In the genomic region with DNA sequence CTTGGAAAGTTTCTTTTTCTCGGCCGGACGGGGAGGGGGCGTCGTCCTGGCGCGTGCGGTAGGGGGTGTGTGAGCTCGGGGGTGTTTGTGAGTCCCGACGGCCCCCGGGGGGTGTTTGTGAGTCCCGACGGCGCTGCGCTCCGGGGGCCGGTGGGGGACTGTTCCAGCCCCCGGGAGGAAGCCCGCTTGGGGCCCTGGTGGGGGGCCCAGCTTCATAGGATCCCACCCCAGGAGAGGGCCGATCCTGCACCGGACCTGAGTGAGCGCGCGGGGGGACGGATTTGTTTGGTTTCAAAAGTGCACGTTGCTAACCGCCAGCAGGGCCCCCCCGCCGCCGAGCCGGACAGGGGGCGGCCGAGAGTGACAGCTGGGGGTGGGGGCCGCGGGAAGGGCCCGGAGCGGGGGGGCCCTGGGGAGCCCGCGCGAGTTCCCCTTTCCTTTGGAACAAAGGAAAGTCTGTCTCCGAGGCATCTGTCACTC, we compare ENCODE assay signal across 8 cellular contexts. TPM values are rescaled to one million over a fixed set of nuclear protein-coding genes. Genes with fewer than 3 reads are reported as not detected.
DNase-seq lines count a peak whose midpoint lies in the region; ATAC-seq and TF ChIP-seq lines count a peak whose summit lies in the region.

No MANE protein-coding gene starts in this region.

- H3K9me3 ChIP-seq in OCI-LY1 (ENCODE audit: low read length) = no peaks in the 10 kb centered on the region
- H3K9me3 ChIP-seq in ascending aorta = no peaks in the 10 kb centered on the region
- H3K9me3 ChIP-seq in iPS DF 6.9 (ENCODE audit: control insufficient read depth, insufficient read depth, low read length) = no peaks in the 10 kb centered on the region
- no peaks in the 10 kb centered on the region for H3K9me3 ChIP-seq in skeletal muscle satellite cell (replicated peaks; ENCODE audit: low read length)

- DNase-seq in activated T-cell treated with anti-CD3 and anti-CD28 coated beads for 1 hour (ENCODE audit: low read depth) (peak; percentile 25), ascending aorta (ENCODE audit: low spot score in 2 of 2) (peak in 1 of 2 donors; percentile 70), iPS DF 6.9 (ENCODE audit: low read depth, low spot score) (no peak)
- DNase-seq in activated T-cell treated with anti-CD3 and anti-CD28 coated beads, Interleukin-2, amount 50 U/mL, for 1 hour = no peak
- no peak for DNase-seq in activated CD4-positive, CD25-positive, alpha-beta regulatory T cell treated with anti-CD3 and anti-CD28 coated beads, Interleukin-2, amount 50 U/mL, for 72 hours

- H3K36me3 ChIP-seq in OCI-LY1 (ENCODE audit: insufficient read depth, low read length) (peaks cover 18% of the 10 kb centered on the region), ascending aorta (no peaks in the 10 kb centered on the region), iPS DF 6.9 (ENCODE audit: control insufficient read depth, insufficient read depth, low read length) (peaks cover 4% of the 10 kb centered on the region; the same call in 1 of the 2 replicates), skeletal muscle satellite cell (ENCODE audit: insufficient read depth, low read length) (peaks cover 5% of the 10 kb centered on the region)

- H4K20me1 ChIP-seq in OCI-LY1 (ENCODE audit: insufficient read depth, low read length) = no peaks in the 10 kb centered on the region

- H3K9ac ChIP-seq in OCI-LY1 (ENCODE audit: low read length) (peak overlapping the region; percentile 93), skeletal muscle satellite cell (ENCODE audit: low read depth, low read length) (peak overlapping the region; percentile 82)

- peaks cover 23% of the 10 kb centered on the region for H3K4me1 ChIP-seq in OCI-LY1 (ENCODE audit: insufficient read depth, low read length, severe bottlenecking)
- H3K4me1 ChIP-seq in ascending aorta = peaks cover 0 to 20% of the 10 kb centered on the region in 2 donors
- H3K4me1 ChIP-seq in iPS DF 6.9 (ENCODE audit: control insufficient read depth, insufficient read depth, low read length) = peaks cover 2% of the 10 kb centered on the region
- peaks cover 31% of the 10 kb centered on the region for H3K4me1 ChIP-seq in skeletal muscle satellite cell (ENCODE audit: control insufficient read depth, insufficient read depth, low read length)

- H3K79me2 ChIP-seq in OCI-LY1 (ENCODE audit: insufficient read depth, low read length) = peaks cover 27% of the 10 kb centered on the region

- no peak for ATAC-seq in activated CD4-positive, CD25-positive, alpha-beta regulatory T cell treated with anti-CD3 and anti-CD28 coated beads, Interleukin-2, amount 50 U/mL, for 24 hours

- intact Hi-C loops in ascending aorta (cut with DNase I) = loop anchor here (1.0 to 2.0 kb wide), 3 partner anchors 17 to 33 kb away; partner anchors contain the start of genes MYL9 and RAB5IF

- no peaks in the 10 kb centered on the region for H3K9me2 ChIP-seq in OCI-LY1 (ENCODE audit: low read depth, low read length)

- no CpG with 5 or more reads among the region's 42 CpGs for WGBS in iPS DF 6.9 (ENCODE audit: insufficient coverage, insufficient read length)

- H3K27ac ChIP-seq in OCI-LY1 (ENCODE audit: low read depth, low read length, poor library complexity, severe bottlenecking) (peak overlapping the region; percentile 34), ascending aorta (peak overlapping the region; percentile 68 to 83), iPS DF 6.9 (ENCODE audit: low read length) (no peak overlapping the region)

- H3K4me2 ChIP-seq in OCI-LY1 (ENCODE audit: low read length) (peak overlapping the region; percentile 71), skeletal muscle satellite cell (ENCODE audit: low read length) (peak overlapping the region; percentile 91)

- H3K4me3 ChIP-seq in OCI-LY1 (ENCODE audit: low read depth, low read length, poor library complexity, severe bottlenecking) (peak overlapping the region; percentile 77), ascending aorta (peak overlapping the region; percentile 63 to 79), iPS DF 6.9 (ENCODE audit: low read length) (peak overlapping the region; percentile 90), skeletal muscle satellite cell (ENCODE audit: low read length) (peak overlapping the region; percentile 81)

- TF ChIP-seq CTCF in OCI-LY1 (IDR thresholded peaks at IDR 0.05; ENCODE audit: low read length) (no peak), ascending aorta (IDR thresholded peaks at IDR 0.05) (peak in 1 of 3 experiments; percentile 5)

- H3K27me3 ChIP-seq in OCI-LY1 (ENCODE audit: insufficient read depth, low read length) = no peaks in the 10 kb centered on the region
- H3K27me3 ChIP-seq in ascending aorta = no peaks in the 10 kb centered on the region
- no peaks in the 10 kb centered on the region for H3K27me3 ChIP-seq in iPS DF 6.9 (ENCODE audit: control insufficient read depth, insufficient read depth, low read length)
- H3K27me3 ChIP-seq in skeletal muscle satellite cell (ENCODE audit: control insufficient read depth, insufficient read depth, low read length) = no peaks in the 10 kb centered on the region

- no peak overlapping the region for H2AFZ ChIP-seq in OCI-LY1 (ENCODE audit: low read length)

- H3F3A ChIP-seq in OCI-LY1 (ENCODE audit: insufficient read depth, low read length) = peaks cover 5% of the 10 kb centered on the region; the same call in 1 of the 2 replicates

RNA-seq across cellular contexts. Expression of gene TGIF2, which starts 0.4 kb away (rescaled TPM):
- total RNA-seq in ascending aorta = 29.8 TPM
- 5.2 and 5.3 TPM in 2 replicates for total RNA-seq in skeletal muscle satellite cell (2012; rRNA removed)

RNA-seq across cellular contexts. Expression of gene RAB5IF, which starts 31.7 kb away (rescaled TPM):
- 28.4 TPM for total RNA-seq in ascending aorta
- total RNA-seq in skeletal muscle satellite cell (2012; rRNA removed) = 102 and 111 TPM in 2 replicates

RNA-seq across cellular contexts. Expression of gene MYL9, which starts 32.5 kb away (rescaled TPM):
- total RNA-seq in ascending aorta = 717 TPM
- 14.4 and 44.6 TPM in 2 replicates for total RNA-seq in skeletal muscle satellite cell (2012; rRNA removed)
